ENCODE assay signal across 8 cellular contexts in genomic region chr2:58427572-58428285, GRCh38.
DNase-seq lines count a peak whose midpoint lies in the region; ATAC-seq and TF ChIP-seq lines count a peak whose summit lies in the region.

No MANE protein-coding gene starts in this region.

- H3K36me3 ChIP-seq in heart left ventricle (no peaks in the 10 kb centered on the region), body of pancreas (replicated peaks in 1 of 2; ENCODE audit: insufficient read depth in 1 of 2, low read depth in 2 of 2) (no peaks in the 10 kb centered on the region), stomach smooth muscle (ENCODE audit: control insufficient read depth in 2 of 2, insufficient read depth in 2 of 2, low read length in 2 of 2) (no peaks in the 10 kb centered on the region)

- H3K4me3 ChIP-seq in heart left ventricle, result peak overlapping the region in 11 of 12 donors; percentile 1 to 51 (median 42)
- peak overlapping the region in 1 of 2 donors; percentile 37 for H3K4me3 ChIP-seq in body of pancreas
- H3K4me3 ChIP-seq in stomach smooth muscle (ENCODE audit: low read length in 2 of 2), result peak overlapping the region; percentile 58 to 70
- no peak overlapping the region for H3K4me3 ChIP-seq in lower leg skin (ENCODE audit: low read depth, poor library complexity, severe bottlenecking)

- 1 to 2% (median 1%) methylated on average over 33 of the region's 33 CpGs for WGBS in heart left ventricle, 4 donors
- 0 to 1% methylated on average over 32 to 33 of the region's 33 CpGs for WGBS in body of pancreas, 2 donors
- WGBS in lower leg skin, 2 donors, result 1% methylated on average over 33 of the region's 33 CpGs

- intact Hi-C loops in heart left ventricle (cut with DNase I), result no loop called here
- intact Hi-C loops in left ventricle myocardium superior (cut with micrococcal nuclease), result no loop called here
- intact Hi-C loops in body of pancreas (cut with DNase I), result no loop called here
- intact Hi-C loops in lower leg skin (cut with DNase I; ENCODE audit: low total_unique reads), result no loop called here

- peak in 2 of 5 donors; percentile 5 to 43 for DNase-seq in heart left ventricle
- DNase-seq in left ventricle myocardium superior, result no peak
- DNase-seq in NCI-H2171 (lab: John Stamatoyannopoulos, UW), result peak; percentile 53
- DNase-seq in body of pancreas, result peak; percentile 32 to 59 (median 40)
- peak; percentile 90 for DNase-seq in left kidney (ENCODE audit: low read depth, low spot score)
- DNase-seq in lower leg skin (ENCODE audit: low spot score in 2 of 2), result no peak

- H3K9me3 ChIP-seq in heart left ventricle (no peaks in the 10 kb centered on the region), body of pancreas (no peaks in the 10 kb centered on the region), stomach smooth muscle (ENCODE audit: control insufficient read depth in 2 of 2, low read length in 2 of 2) (no peaks in the 10 kb centered on the region)

- H3K9ac ChIP-seq in stomach smooth muscle (ENCODE audit: low read length in 2 of 2), result no peak overlapping the region

- H3K27me3 ChIP-seq in heart left ventricle (peaks cover 0 to 51% (median 12%) of the 10 kb centered on the region in 9 donors), body of pancreas (no peaks in the 10 kb centered on the region), stomach smooth muscle (ENCODE audit: control insufficient read depth in 1 of 2, insufficient read depth in 2 of 2, low read length in 2 of 2) (peaks cover 0 to 2% of the 10 kb centered on the region in 2 donors)

- TF ChIP-seq CTCF in heart left ventricle (IDR thresholded peaks at IDR 0.05) (no peak), body of pancreas (IDR thresholded peaks at IDR 0.05) (no peak), lower leg skin (IDR thresholded peaks at IDR 0.05) (no peak)

- H3K4me1 ChIP-seq in heart left ventricle (peaks cover 0 to 16% (median 0%) of the 10 kb centered on the region in 12 donors), body of pancreas (peaks cover 8% of the 10 kb centered on the region), stomach smooth muscle (ENCODE audit: control insufficient read depth, insufficient read depth, low read length) (peaks cover 4% of the 10 kb centered on the region)

- TF ChIP-seq POLR2A in heart left ventricle (IDR thresholded peaks at IDR 0.05) (no peak), body of pancreas (IDR thresholded peaks at IDR 0.05) (no peak), lower leg skin (IDR thresholded peaks at IDR 0.05) (no peak)

- no peak overlapping the region for H3K27ac ChIP-seq in heart left ventricle
- peak overlapping the region in 1 of 4 donors; percentile 10 for H3K27ac ChIP-seq in body of pancreas
- H3K27ac ChIP-seq in stomach smooth muscle (ENCODE audit: low read length), result no peak overlapping the region

- ATAC-seq in heart left ventricle (no peak), left ventricle myocardium superior (no peak), body of pancreas (peak; percentile 40), GM19455 (IDR thresholded peaks at IDR 0.05; ENCODE audit: unreplicated experiment) (no peak)

Comparison
In these comparisons a context has a peak if more than half of its experiments do, and no peak if none do; other contexts are left out.
1. DNase-seq: peak in NCI-H2171 (single experiment), body of pancreas (4 of 4) and left kidney (single experiment); none in left ventricle myocardium superior (single experiment) and lower leg skin (0 of 2).